ENCODE assay signal across 1 cellular context in the genomic region with DNA sequence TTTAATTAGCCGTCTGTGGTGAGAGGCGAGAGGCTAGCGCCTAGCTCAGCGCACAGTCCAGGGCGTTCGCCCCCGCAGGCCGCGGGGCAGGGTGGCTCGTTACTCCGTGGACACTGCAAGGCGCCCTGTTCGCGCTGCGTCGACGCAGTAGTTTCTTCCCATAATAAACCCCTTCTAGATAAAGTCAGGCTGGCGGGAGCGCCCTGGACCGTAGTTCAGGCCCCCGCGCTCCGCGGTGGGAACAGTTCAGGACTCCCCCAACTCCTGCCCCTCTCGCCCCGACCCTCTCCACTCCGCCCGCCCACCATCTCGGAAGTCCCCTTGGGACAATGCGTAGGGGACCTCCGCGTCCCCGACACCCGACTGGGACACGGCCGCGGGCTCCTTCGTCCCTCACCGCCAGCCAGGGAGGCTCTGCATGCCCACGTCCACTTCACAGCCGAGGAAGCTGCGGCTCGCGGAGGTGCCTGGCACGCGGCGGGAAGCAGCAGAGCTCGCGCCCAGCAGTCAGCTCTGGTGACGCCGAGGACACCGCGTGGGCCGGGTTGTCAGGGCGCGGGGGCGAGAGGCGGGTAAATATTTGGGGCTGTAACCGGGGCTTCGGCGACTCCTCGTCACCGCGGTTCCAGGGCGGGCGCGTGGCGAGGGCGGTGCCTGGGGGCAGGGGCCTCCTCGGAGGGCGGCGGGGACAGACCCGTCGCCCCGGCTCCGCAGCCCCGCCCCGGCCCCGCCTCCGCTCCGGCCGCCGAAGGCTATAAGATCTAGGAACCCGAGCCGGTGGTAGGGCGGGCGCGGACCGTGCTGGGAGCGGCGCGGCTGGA.
TF ChIP-seq lines count a peak whose summit lies in the region.

Gene RGCC, plus strand, starts transcription at position 783 of the 821 bp plus-strand sequence. CDS start 158 bp downstream, outside the sequence.

TF ChIP-seq in HepG2, 621 proteins besides CTCF, POLR2A, EP300 and RAD21 (continued from another document and continues in another):
- TF ChIP-seq FUBP1 (CRISPR knock-in tag; IDR thresholded peaks at IDR 0.05; ENCODE audit: borderline replicate concordance) = 0 out of 2 replicates have a peak, but pooled peaks have one; percentile 72
- peak; percentile 55; the same call in 1 of the 2 replicates for TF ChIP-seq NFKB2 (CRISPR knock-in tag; IDR thresholded peaks at IDR 0.05; ENCODE audit: borderline replicate concordance)
- 0 out of 2 replicates have a peak, but pooled peaks have one; percentile 49 for TF ChIP-seq PCBP1 (IDR thresholded peaks at IDR 0.05; ENCODE audit: borderline replicate concordance, low read depth, low read length)
- TF ChIP-seq, protein P1, sequence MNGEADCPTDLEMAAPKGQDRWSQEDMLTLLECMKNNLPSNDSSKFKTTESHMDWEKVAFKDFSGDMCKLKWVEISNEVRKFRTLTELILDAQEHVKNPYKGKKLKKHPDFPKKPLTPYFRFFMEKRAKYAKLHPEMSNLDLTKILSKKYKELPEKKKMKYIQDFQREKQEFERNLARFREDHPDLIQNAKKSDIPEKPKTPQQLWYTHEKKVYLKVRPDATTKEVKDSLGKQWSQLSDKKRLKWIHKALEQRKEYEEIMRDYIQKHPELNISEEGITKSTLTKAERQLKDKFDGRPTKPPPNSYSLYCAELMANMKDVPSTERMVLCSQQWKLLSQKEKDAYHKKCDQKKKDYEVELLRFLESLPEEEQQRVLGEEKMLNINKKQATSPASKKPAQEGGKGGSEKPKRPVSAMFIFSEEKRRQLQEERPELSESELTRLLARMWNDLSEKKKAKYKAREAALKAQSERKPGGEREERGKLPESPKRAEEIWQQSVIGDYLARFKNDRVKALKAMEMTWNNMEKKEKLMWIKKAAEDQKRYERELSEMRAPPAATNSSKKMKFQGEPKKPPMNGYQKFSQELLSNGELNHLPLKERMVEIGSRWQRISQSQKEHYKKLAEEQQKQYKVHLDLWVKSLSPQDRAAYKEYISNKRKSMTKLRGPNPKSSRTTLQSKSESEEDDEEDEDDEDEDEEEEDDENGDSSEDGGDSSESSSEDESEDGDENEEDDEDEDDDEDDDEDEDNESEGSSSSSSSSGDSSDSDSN (CRISPR knock-in tag; IDR thresholded peaks at IDR 0.05) = no peak; the same call in 1 of the 2 replicates
- TF ChIP-seq ARNT2 (CRISPR knock-in tag; IDR thresholded peaks at IDR 0.05; ENCODE audit: low read depth) = peak; percentile 90
- 0 out of 2 replicates have a peak, but pooled peaks have one; percentile 52 for TF ChIP-seq ZSCAN9 (CRISPR knock-in tag; IDR thresholded peaks at IDR 0.05; ENCODE audit: borderline replicate concordance)
- TF ChIP-seq TFDP1 (CRISPR knock-in tag; IDR thresholded peaks at IDR 0.05; ENCODE audit: borderline replicate concordance) = peak; percentile 86
- TF ChIP-seq, protein P2, sequence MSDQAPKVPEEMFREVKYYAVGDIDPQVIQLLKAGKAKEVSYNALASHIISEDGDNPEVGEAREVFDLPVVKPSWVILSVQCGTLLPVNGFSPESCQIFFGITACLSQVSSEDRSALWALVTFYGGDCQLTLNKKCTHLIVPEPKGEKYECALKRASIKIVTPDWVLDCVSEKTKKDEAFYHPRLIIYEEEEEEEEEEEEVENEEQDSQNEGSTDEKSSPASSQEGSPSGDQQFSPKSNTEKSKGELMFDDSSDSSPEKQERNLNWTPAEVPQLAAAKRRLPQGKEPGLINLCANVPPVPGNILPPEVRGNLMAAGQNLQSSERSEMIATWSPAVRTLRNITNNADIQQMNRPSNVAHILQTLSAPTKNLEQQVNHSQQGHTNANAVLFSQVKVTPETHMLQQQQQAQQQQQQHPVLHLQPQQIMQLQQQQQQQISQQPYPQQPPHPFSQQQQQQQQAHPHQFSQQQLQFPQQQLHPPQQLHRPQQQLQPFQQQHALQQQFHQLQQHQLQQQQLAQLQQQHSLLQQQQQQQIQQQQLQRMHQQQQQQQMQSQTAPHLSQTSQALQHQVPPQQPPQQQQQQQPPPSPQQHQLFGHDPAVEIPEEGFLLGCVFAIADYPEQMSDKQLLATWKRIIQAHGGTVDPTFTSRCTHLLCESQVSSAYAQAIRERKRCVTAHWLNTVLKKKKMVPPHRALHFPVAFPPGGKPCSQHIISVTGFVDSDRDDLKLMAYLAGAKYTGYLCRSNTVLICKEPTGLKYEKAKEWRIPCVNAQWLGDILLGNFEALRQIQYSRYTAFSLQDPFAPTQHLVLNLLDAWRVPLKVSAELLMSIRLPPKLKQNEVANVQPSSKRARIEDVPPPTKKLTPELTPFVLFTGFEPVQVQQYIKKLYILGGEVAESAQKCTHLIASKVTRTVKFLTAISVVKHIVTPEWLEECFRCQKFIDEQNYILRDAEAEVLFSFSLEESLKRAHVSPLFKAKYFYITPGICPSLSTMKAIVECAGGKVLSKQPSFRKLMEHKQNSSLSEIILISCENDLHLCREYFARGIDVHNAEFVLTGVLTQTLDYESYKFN (CRISPR knock-in tag; conservative IDR thresholded peaks at IDR 0.05) = 0 out of 2 replicates have a peak, but pooled peaks have one; percentile 9
- no peak for TF ChIP-seq BRF2 (CRISPR knock-in tag; IDR thresholded peaks at IDR 0.05)
- no peak for TF ChIP-seq SRSF4 (IDR thresholded peaks at IDR 0.05; ENCODE audit: low read depth, low read length, poor library complexity, severe bottlenecking)
- no peak for TF ChIP-seq FOXO1 (CRISPR knock-in tag; IDR thresholded peaks at IDR 0.05)
- 0 out of 2 replicates have a peak, but pooled peaks have one; percentile 85 for TF ChIP-seq SMAD9 (CRISPR knock-in tag; IDR thresholded peaks at IDR 0.05)
- TF ChIP-seq SKI (IDR thresholded peaks at IDR 0.05; ENCODE audit: partially characterized antibody) = peak; percentile 20
- no peak for TF ChIP-seq IRF9 (CRISPR knock-in tag; IDR thresholded peaks at IDR 0.05; ENCODE audit: borderline replicate concordance)
- no peak for TF ChIP-seq CBX2 (IDR thresholded peaks at IDR 0.05; ENCODE audit: low read depth, low read length)
- TF ChIP-seq CBX2 (CRISPR knock-in tag; IDR thresholded peaks at IDR 0.05; ENCODE audit: low read depth) = peak; percentile 56; the same call in 1 of the 2 replicates
- no peak for TF ChIP-seq CEBPG (CRISPR knock-in tag; IDR thresholded peaks at IDR 0.05)
- no peak; the same call in 1 of the 2 replicates for TF ChIP-seq ZMAT3 (CRISPR knock-in tag; conservative IDR thresholded peaks at IDR 0.05)
- TF ChIP-seq ZNF33B (CRISPR knock-in tag; IDR thresholded peaks at IDR 0.05) = peak; percentile 89; the same call in 1 of the 2 replicates
- peak; percentile 25; the same call in 1 of the 2 replicates for TF ChIP-seq ZFY (CRISPR knock-in tag; IDR thresholded peaks at IDR 0.05)
- TF ChIP-seq SMARCC2 (IDR thresholded peaks at IDR 0.05) = no peak
- no peak for TF ChIP-seq HMGA1 (CRISPR knock-in tag; conservative IDR thresholded peaks at IDR 0.05)
- TF ChIP-seq RFXANK (CRISPR knock-in tag; IDR thresholded peaks at IDR 0.05) = no peak
- TF ChIP-seq, protein P3, sequence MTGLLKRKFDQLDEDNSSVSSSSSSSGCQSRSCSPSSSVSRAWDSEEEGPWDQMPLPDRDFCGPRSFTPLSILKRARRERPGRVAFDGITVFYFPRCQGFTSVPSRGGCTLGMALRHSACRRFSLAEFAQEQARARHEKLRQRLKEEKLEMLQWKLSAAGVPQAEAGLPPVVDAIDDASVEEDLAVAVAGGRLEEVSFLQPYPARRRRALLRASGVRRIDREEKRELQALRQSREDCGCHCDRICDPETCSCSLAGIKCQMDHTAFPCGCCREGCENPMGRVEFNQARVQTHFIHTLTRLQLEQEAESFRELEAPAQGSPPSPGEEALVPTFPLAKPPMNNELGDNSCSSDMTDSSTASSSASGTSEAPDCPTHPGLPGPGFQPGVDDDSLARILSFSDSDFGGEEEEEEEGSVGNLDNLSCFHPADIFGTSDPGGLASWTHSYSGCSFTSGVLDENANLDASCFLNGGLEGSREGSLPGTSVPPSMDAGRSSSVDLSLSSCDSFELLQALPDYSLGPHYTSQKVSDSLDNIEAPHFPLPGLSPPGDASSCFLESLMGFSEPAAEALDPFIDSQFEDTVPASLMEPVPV (CRISPR knock-in tag; IDR thresholded peaks at IDR 0.05) = no peak
- TF ChIP-seq, protein P4, sequence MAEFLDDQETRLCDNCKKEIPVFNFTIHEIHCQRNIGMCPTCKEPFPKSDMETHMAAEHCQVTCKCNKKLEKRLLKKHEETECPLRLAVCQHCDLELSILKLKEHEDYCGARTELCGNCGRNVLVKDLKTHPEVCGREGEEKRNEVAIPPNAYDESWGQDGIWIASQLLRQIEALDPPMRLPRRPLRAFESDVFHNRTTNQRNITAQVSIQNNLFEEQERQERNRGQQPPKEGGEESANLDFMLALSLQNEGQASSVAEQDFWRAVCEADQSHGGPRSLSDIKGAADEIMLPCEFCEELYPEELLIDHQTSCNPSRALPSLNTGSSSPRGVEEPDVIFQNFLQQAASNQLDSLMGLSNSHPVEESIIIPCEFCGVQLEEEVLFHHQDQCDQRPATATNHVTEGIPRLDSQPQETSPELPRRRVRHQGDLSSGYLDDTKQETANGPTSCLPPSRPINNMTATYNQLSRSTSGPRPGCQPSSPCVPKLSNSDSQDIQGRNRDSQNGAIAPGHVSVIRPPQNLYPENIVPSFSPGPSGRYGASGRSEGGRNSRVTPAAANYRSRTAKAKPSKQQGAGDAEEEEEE (CRISPR knock-in tag; IDR thresholded peaks at IDR 0.05; ENCODE audit: borderline replicate concordance) = no peak
- TF ChIP-seq SOX6 (IDR thresholded peaks at IDR 0.05) = no peak
- no peak for TF ChIP-seq SOX6 (CRISPR knock-in tag; IDR thresholded peaks at IDR 0.05)
- peak; percentile 48; the same call in 1 of the 2 replicates for TF ChIP-seq ZNF142 (CRISPR knock-in tag; IDR thresholded peaks at IDR 0.05)
- no peak for TF ChIP-seq ZNF205 (CRISPR knock-in tag; IDR thresholded peaks at IDR 0.05)
